Comparison of ENCODE assay signal across 8 cellular contexts in genomic region chr4:184448828-184449227, GRCh38. TPM values are rescaled to one million over a fixed set of nuclear protein-coding genes. Genes with fewer than 3 reads are reported as not detected.
DNase-seq lines count a peak whose midpoint lies in the region; ATAC-seq and TF ChIP-seq lines count a peak whose summit lies in the region.

No MANE protein-coding gene starts in this region.

- no peak for TF ChIP-seq POLR2A in ovary (IDR thresholded peaks at IDR 0.05)

- peaks cover 65% of the 10 kb centered on the region for H3K36me3 Mint-ChIP-seq in CD4-positive, alpha-beta T cell (ENCODE audit: low read depth)
- H3K36me3 Mint-ChIP-seq in WTC11 = no peaks in the 10 kb centered on the region

- peak overlapping the region; percentile 85 for H3K27ac Mint-ChIP-seq in CD4-positive, alpha-beta T cell
- peak overlapping the region; percentile 95 for H3K27ac Mint-ChIP-seq in WTC11

- intact Hi-C loops in CD4-positive, alpha-beta T cell (cut with DNase I, micrococcal nuclease) = no loop called here
- intact Hi-C loops in ovary (cut with DNase I) = no loop called here

- 1% methylated on average over 10 of the region's 10 CpGs for WGBS in ovary, 3 donors

- H3K9me3 Mint-ChIP-seq in CD4-positive, alpha-beta T cell = no peaks in the 10 kb centered on the region
- H3K9me3 Mint-ChIP-seq in WTC11 = no peaks in the 10 kb centered on the region

- H3K4me3 Mint-ChIP-seq in CD4-positive, alpha-beta T cell = peak overlapping the region; percentile 56
- peak overlapping the region; percentile 8; the same call in 1 of the 2 replicates for H3K4me3 Mint-ChIP-seq in WTC11

- no peaks in the 10 kb centered on the region for H3K36me3 ChIP-seq in ovary

- H3K4me3 ChIP-seq in ovary = peak overlapping the region; percentile 42

- no peak for ATAC-seq in CD4-positive, alpha-beta T cell (ENCODE audit: poor library complexity)
- peak; percentile 36 for ATAC-seq in HG02571 (IDR thresholded peaks at IDR 0.05; ENCODE audit: unreplicated experiment)
- ATAC-seq in WTC11 = no peak
- no peak for ATAC-seq in GM21528 (IDR thresholded peaks at IDR 0.05; ENCODE audit: low FRiP score, unreplicated experiment)
- no peak for ATAC-seq in GM18861 (IDR thresholded peaks at IDR 0.05; ENCODE audit: unreplicated experiment)

- H3K9me3 ChIP-seq in CD4-positive, alpha-beta T cell (ENCODE audit: control insufficient read depth, low read length) = no peaks in the 10 kb centered on the region
- H3K9me3 ChIP-seq in ovary = no peaks in the 10 kb centered on the region

- no peak for TF ChIP-seq CTCF in CD4-positive, alpha-beta T cell (IDR thresholded peaks at IDR 0.05)
- no peak for TF ChIP-seq CTCF in WTC11 (IDR thresholded peaks at IDR 0.05)
- TF ChIP-seq CTCF in ovary (IDR thresholded peaks at IDR 0.05) = no peak

- H3K27ac ChIP-seq in CD4-positive, alpha-beta T cell (ENCODE audit: low read depth, low read length) = peak overlapping the region; percentile 30
- peak overlapping the region; percentile 6 to 83 for H3K27ac ChIP-seq in ovary

- H3K4me1 ChIP-seq in ovary (ENCODE audit: insufficient read depth) = peaks cover 24% of the 10 kb centered on the region

- H3K4me1 Mint-ChIP-seq in CD4-positive, alpha-beta T cell (ENCODE audit: low read depth) = peaks cover 83% of the 10 kb centered on the region
- H3K4me1 Mint-ChIP-seq in WTC11 = peaks cover 81% of the 10 kb centered on the region

- CTCF ChIA-PET in CD4-positive, alpha-beta T cell (lab: Charles Lee) = no interaction called here
- CTCF ChIA-PET in WTC11 (lab: Charles Lee) = no interaction called here

- TF ChIP-seq EP300 in ovary (IDR thresholded peaks at IDR 0.05) = no peak

- H3K27me3 Mint-ChIP-seq in CD4-positive, alpha-beta T cell = no peaks in the 10 kb centered on the region
- no peaks in the 10 kb centered on the region for H3K27me3 Mint-ChIP-seq in WTC11 (ENCODE audit: low read depth)

- no peaks in the 10 kb centered on the region for H3K27me3 ChIP-seq in CD4-positive, alpha-beta T cell (ENCODE audit: control insufficient read depth, insufficient read depth, low read length)
- no peaks in the 10 kb centered on the region for H3K27me3 ChIP-seq in ovary

- DNase-seq in CD4-positive, alpha-beta T cell = no peak
- DNase-seq in WTC11 (ENCODE audit: low spot score) (no peak), globus pallidus (ENCODE audit: low spot score) (peak; percentile 78), ovary (peak; percentile 52 to 66 (median 65)), NCI-H524 treated with DMSO at 0.1 percent for 48 hours (lab: John Stamatoyannopoulos, UW) (no peak)

- POLR2A ChIA-PET in CD4-positive, alpha-beta T cell (lab: Charles Lee) = interaction anchor here (2.6 kb wide), 1 partner anchor 26 kb away, joined by 12 read pairs; the partner anchor contains the start of gene IRF2
- POLR2A ChIA-PET in WTC11 (lab: Charles Lee) = no interaction called here

TF ChIP-seq in WTC11, 78 proteins besides CTCF, POLR2A, EP300 and RAD21:
- TF ChIP-seq ZNF138 (CRISPR knock-in tag; conservative IDR thresholded peaks at IDR 0.05) = no peak
- TF ChIP-seq ERG (CRISPR knock-in tag; IDR thresholded peaks at IDR 0.05) = no peak
- TF ChIP-seq ZNF423 (CRISPR knock-in tag; IDR thresholded peaks at IDR 0.05) = no peak
- TF ChIP-seq RORB (CRISPR knock-in tag; IDR thresholded peaks at IDR 0.05) = no peak
- TF ChIP-seq ESRRA (CRISPR knock-in tag; IDR thresholded peaks at IDR 0.05; ENCODE audit: borderline replicate concordance) = no peak
- TF ChIP-seq OVOL2 (CRISPR knock-in tag; IDR thresholded peaks at IDR 0.05; ENCODE audit: borderline replicate concordance) = no peak
- TF ChIP-seq ZBTB43 (CRISPR knock-in tag; IDR thresholded peaks at IDR 0.05) = no peak
- no peak for TF ChIP-seq HMGA2 (CRISPR knock-in tag; IDR thresholded peaks at IDR 0.05)
- TF ChIP-seq EMX1 (CRISPR knock-in tag; IDR thresholded peaks at IDR 0.05) = no peak
- TF ChIP-seq MAX (CRISPR knock-in tag; IDR thresholded peaks at IDR 0.05) = no peak
- no peak for TF ChIP-seq ETV6 (CRISPR knock-in tag; IDR thresholded peaks at IDR 0.05)
- no peak for TF ChIP-seq IRF1 (CRISPR knock-in tag; IDR thresholded peaks at IDR 0.05)
- TF ChIP-seq AR (CRISPR knock-in tag; IDR thresholded peaks at IDR 0.05) = no peak
- TF ChIP-seq ZNF263 (CRISPR knock-in tag; IDR thresholded peaks at IDR 0.05; ENCODE audit: low read depth) = no peak
- TF ChIP-seq SMAD3 (CRISPR knock-in tag; IDR thresholded peaks at IDR 0.05; ENCODE audit: borderline replicate concordance) = no peak
TF ChIP-seq in WTC11: peak in this region for 0.

RNA-seq across cellular contexts. Expression of gene IRF2, which starts 25.5 kb away (rescaled TPM):
- total RNA-seq in CD4-positive, alpha-beta T cell = 10 to 100 TPM; 11.4 to 14.9 TPM
- total RNA-seq in WTC11 (2021) (9.3 to 11.8 TPM (median 11.3 TPM) in 3 replicates), ovary (10 to 100 TPM; 27.8 to 68.4 (median 40.7) TPM)
- polyA plus RNA-seq in ovary = 10 to 100 TPM; 31.7 to 60.6 TPM

Comparison
In these comparisons a context has a peak if more than half of its experiments do, and no peak if none do; other contexts are left out.
1. DNase-seq: peak in globus pallidus (single experiment) and ovary (5 of 5); none in CD4-positive, alpha-beta T cell (0 of 10), WTC11 (single experiment) and NCI-H524 treated with DMSO at 0.1 percent for 48 hours (single experiment).